ENCODE assay signal across 1 cellular context in the genomic region with DNA sequence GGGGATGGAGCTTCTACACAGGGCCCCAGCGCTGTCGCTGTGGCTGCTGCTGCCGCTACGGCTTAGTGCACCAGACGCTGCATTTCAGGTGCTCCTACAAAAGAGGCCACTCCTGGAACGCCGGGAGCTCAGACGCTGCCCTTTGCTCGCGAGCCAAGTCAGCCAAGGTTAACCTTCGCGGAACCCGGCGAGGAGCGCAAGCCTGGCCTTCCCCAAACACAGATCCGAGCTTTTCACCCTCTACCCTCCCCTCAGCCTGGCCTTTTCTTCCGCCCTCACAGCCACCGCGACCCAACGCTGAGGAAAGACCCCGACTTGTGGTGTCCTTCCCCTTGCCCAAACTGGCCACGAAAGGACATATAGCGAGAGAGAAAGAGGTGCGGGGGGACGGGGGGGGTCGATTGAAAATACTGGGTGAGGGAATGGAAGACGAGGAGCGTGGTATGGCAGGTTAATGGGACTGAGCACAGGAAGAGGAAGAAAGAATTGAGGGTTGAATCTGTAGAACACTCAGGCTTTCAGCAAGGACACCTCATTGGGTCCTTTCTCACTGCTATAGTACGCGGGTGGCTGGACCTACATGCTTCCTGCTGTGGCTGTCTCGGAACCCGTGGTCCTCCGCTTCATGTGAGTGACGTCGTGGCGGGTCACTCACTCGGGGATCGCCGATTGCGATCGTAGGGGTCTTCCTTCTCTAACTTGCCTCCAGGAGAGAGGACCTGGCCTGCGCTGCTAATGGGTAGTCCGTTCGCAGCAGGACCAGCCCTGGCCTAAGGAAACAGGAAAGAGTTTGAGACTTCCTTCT.
A peak's percentile ranks its signal among the peaks of the same experiment; 100 is the strongest.
TF ChIP-seq lines count a peak whose summit lies in the region.

A gene (plus strand): TSS at position 583 of the 805 bp plus-strand sequence. CDS start 8,460 bp downstream, outside the sequence.
A gene (minus strand): TSS at position 242 of the 805 bp plus-strand sequence. CDS start 7,249 bp downstream, outside the sequence.

TF ChIP-seq in K562, 482 proteins besides CTCF, POLR2A, EP300 and RAD21 (continued from another document and continues in another):
- TF ChIP-seq, protein P1, sequence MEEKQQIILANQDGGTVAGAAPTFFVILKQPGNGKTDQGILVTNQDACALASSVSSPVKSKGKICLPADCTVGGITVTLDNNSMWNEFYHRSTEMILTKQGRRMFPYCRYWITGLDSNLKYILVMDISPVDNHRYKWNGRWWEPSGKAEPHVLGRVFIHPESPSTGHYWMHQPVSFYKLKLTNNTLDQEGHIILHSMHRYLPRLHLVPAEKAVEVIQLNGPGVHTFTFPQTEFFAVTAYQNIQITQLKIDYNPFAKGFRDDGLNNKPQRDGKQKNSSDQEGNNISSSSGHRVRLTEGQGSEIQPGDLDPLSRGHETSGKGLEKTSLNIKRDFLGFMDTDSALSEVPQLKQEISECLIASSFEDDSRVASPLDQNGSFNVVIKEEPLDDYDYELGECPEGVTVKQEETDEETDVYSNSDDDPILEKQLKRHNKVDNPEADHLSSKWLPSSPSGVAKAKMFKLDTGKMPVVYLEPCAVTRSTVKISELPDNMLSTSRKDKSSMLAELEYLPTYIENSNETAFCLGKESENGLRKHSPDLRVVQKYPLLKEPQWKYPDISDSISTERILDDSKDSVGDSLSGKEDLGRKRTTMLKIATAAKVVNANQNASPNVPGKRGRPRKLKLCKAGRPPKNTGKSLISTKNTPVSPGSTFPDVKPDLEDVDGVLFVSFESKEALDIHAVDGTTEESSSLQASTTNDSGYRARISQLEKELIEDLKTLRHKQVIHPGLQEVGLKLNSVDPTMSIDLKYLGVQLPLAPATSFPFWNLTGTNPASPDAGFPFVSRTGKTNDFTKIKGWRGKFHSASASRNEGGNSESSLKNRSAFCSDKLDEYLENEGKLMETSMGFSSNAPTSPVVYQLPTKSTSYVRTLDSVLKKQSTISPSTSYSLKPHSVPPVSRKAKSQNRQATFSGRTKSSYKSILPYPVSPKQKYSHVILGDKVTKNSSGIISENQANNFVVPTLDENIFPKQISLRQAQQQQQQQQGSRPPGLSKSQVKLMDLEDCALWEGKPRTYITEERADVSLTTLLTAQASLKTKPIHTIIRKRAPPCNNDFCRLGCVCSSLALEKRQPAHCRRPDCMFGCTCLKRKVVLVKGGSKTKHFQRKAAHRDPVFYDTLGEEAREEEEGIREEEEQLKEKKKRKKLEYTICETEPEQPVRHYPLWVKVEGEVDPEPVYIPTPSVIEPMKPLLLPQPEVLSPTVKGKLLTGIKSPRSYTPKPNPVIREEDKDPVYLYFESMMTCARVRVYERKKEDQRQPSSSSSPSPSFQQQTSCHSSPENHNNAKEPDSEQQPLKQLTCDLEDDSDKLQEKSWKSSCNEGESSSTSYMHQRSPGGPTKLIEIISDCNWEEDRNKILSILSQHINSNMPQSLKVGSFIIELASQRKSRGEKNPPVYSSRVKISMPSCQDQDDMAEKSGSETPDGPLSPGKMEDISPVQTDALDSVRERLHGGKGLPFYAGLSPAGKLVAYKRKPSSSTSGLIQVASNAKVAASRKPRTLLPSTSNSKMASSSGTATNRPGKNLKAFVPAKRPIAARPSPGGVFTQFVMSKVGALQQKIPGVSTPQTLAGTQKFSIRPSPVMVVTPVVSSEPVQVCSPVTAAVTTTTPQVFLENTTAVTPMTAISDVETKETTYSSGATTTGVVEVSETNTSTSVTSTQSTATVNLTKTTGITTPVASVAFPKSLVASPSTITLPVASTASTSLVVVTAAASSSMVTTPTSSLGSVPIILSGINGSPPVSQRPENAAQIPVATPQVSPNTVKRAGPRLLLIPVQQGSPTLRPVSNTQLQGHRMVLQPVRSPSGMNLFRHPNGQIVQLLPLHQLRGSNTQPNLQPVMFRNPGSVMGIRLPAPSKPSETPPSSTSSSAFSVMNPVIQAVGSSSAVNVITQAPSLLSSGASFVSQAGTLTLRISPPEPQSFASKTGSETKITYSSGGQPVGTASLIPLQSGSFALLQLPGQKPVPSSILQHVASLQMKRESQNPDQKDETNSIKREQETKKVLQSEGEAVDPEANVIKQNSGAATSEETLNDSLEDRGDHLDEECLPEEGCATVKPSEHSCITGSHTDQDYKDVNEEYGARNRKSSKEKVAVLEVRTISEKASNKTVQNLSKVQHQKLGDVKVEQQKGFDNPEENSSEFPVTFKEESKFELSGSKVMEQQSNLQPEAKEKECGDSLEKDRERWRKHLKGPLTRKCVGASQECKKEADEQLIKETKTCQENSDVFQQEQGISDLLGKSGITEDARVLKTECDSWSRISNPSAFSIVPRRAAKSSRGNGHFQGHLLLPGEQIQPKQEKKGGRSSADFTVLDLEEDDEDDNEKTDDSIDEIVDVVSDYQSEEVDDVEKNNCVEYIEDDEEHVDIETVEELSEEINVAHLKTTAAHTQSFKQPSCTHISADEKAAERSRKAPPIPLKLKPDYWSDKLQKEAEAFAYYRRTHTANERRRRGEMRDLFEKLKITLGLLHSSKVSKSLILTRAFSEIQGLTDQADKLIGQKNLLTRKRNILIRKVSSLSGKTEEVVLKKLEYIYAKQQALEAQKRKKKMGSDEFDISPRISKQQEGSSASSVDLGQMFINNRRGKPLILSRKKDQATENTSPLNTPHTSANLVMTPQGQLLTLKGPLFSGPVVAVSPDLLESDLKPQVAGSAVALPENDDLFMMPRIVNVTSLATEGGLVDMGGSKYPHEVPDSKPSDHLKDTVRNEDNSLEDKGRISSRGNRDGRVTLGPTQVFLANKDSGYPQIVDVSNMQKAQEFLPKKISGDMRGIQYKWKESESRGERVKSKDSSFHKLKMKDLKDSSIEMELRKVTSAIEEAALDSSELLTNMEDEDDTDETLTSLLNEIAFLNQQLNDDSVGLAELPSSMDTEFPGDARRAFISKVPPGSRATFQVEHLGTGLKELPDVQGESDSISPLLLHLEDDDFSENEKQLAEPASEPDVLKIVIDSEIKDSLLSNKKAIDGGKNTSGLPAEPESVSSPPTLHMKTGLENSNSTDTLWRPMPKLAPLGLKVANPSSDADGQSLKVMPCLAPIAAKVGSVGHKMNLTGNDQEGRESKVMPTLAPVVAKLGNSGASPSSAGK (IDR thresholded peaks at IDR 0.05): no peak
- TF ChIP-seq ILF3 (IDR thresholded peaks at IDR 0.05; ENCODE audit: borderline replicate concordance): no peak
- TF ChIP-seq ZNF561 (CRISPR knock-in tag; conservative IDR thresholded peaks at IDR 0.05): no peak
- TF ChIP-seq, protein P2, sequence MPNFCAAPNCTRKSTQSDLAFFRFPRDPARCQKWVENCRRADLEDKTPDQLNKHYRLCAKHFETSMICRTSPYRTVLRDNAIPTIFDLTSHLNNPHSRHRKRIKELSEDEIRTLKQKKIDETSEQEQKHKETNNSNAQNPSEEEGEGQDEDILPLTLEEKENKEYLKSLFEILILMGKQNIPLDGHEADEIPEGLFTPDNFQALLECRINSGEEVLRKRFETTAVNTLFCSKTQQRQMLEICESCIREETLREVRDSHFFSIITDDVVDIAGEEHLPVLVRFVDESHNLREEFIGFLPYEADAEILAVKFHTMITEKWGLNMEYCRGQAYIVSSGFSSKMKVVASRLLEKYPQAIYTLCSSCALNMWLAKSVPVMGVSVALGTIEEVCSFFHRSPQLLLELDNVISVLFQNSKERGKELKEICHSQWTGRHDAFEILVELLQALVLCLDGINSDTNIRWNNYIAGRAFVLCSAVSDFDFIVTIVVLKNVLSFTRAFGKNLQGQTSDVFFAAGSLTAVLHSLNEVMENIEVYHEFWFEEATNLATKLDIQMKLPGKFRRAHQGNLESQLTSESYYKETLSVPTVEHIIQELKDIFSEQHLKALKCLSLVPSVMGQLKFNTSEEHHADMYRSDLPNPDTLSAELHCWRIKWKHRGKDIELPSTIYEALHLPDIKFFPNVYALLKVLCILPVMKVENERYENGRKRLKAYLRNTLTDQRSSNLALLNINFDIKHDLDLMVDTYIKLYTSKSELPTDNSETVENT (CRISPR knock-in tag; IDR thresholded peaks at IDR 0.05): no peak
- no peak for TF ChIP-seq HMG20B (CRISPR knock-in tag; IDR thresholded peaks at IDR 0.05)
- TF ChIP-seq CHD1 (IDR thresholded peaks at IDR 0.05; ENCODE audit: low read length): no peak
- TF ChIP-seq RFX7 (CRISPR knock-in tag; IDR thresholded peaks at IDR 0.05): no peak
- TF ChIP-seq MEF2A (IDR thresholded peaks at IDR 0.05; ENCODE audit: control insufficient read depth, low read depth, low read length): no peak
- TF ChIP-seq, protein P3, sequence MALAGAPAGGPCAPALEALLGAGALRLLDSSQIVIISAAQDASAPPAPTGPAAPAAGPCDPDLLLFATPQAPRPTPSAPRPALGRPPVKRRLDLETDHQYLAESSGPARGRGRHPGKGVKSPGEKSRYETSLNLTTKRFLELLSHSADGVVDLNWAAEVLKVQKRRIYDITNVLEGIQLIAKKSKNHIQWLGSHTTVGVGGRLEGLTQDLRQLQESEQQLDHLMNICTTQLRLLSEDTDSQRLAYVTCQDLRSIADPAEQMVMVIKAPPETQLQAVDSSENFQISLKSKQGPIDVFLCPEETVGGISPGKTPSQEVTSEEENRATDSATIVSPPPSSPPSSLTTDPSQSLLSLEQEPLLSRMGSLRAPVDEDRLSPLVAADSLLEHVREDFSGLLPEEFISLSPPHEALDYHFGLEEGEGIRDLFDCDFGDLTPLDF (CRISPR knock-in tag; IDR thresholded peaks at IDR 0.05): no peak; the same call in 1 of the 2 replicates
- TF ChIP-seq ZNF232 (CRISPR knock-in tag; IDR thresholded peaks at IDR 0.05): 0 out of 2 replicates have a peak, but pooled peaks have one; percentile 42
- TF ChIP-seq, protein P4, sequence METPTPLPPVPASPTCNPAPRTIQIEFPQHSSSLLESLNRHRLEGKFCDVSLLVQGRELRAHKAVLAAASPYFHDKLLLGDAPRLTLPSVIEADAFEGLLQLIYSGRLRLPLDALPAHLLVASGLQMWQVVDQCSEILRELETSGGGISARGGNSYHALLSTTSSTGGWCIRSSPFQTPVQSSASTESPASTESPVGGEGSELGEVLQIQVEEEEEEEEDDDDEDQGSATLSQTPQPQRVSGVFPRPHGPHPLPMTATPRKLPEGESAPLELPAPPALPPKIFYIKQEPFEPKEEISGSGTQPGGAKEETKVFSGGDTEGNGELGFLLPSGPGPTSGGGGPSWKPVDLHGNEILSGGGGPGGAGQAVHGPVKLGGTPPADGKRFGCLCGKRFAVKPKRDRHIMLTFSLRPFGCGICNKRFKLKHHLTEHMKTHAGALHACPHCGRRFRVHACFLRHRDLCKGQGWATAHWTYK (CRISPR knock-in tag; IDR thresholded peaks at IDR 0.05): no peak; the same call in 1 of the 2 replicates
- no peak for TF ChIP-seq PCBP1 (IDR thresholded peaks at IDR 0.05; ENCODE audit: low read depth, low read length, poor library complexity, severe bottlenecking)
- TF ChIP-seq C11orf30 (IDR thresholded peaks at IDR 0.05; ENCODE audit: low read depth): peak; percentile 99
- no peak for TF ChIP-seq MCM3 (IDR thresholded peaks at IDR 0.05)
- TF ChIP-seq SPI1 (IDR thresholded peaks at IDR 0.05; ENCODE audit: borderline replicate concordance, low read depth, low read length): peak; percentile 17; the same call in 1 of the 2 replicates
- no peak for TF ChIP-seq MTA2 (IDR thresholded peaks at IDR 0.05; ENCODE audit: low read depth)
- TF ChIP-seq TBP (optimal IDR thresholded peaks at IDR 0.05; ENCODE audit: low read depth, low read length): peak; percentile 86
- peak; percentile 5 to 85; a peak in 2 of 4 replicates for TF ChIP-seq SIN3A (IDR thresholded peaks at IDR 0.05; ENCODE audit: borderline replicate concordance in 2 of 2, control insufficient read depth in 1 of 2, low read depth in 2 of 2, low read length in 2 of 2)
- TF ChIP-seq ZNF551 (CRISPR knock-in tag; IDR thresholded peaks at IDR 0.05): no peak
- no peak for TF ChIP-seq ILK (tag; IDR thresholded peaks at IDR 0.05; ENCODE audit: borderline replicate concordance, low read depth)
- peak; percentile 26; the same call in 1 of the 2 replicates for TF ChIP-seq EHMT2 (IDR thresholded peaks at IDR 0.05)
- TF ChIP-seq, protein P5, sequence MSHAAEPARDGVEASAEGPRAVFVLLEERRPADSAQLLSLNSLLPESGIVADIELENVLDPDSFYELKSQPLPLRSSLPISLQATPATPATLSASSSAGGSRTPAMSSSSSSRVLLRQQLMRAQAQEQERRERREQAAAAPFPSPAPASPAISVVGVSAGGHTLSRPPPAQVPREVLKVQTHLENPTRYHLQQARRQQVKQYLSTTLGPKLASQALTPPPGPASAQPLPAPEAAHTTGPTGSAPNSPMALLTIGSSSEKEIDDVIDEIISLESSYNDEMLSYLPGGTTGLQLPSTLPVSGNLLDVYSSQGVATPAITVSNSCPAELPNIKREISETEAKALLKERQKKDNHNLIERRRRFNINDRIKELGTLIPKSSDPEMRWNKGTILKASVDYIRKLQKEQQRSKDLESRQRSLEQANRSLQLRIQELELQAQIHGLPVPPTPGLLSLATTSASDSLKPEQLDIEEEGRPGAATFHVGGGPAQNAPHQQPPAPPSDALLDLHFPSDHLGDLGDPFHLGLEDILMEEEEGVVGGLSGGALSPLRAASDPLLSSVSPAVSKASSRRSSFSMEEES (CRISPR knock-in tag; IDR thresholded peaks at IDR 0.05): no peak
- TF ChIP-seq HDAC8 (tag; IDR thresholded peaks at IDR 0.05): no peak
- no peak for TF ChIP-seq PURB (CRISPR knock-in tag; IDR thresholded peaks at IDR 0.05; ENCODE audit: low read depth)
- 0 out of 2 replicates have a peak, but pooled peaks have one; percentile 34 for TF ChIP-seq SMARCA5 (IDR thresholded peaks at IDR 0.05)
- TF ChIP-seq ZNF507 (tag; conservative IDR thresholded peaks at IDR 0.05): no peak
- TF ChIP-seq, protein P6, sequence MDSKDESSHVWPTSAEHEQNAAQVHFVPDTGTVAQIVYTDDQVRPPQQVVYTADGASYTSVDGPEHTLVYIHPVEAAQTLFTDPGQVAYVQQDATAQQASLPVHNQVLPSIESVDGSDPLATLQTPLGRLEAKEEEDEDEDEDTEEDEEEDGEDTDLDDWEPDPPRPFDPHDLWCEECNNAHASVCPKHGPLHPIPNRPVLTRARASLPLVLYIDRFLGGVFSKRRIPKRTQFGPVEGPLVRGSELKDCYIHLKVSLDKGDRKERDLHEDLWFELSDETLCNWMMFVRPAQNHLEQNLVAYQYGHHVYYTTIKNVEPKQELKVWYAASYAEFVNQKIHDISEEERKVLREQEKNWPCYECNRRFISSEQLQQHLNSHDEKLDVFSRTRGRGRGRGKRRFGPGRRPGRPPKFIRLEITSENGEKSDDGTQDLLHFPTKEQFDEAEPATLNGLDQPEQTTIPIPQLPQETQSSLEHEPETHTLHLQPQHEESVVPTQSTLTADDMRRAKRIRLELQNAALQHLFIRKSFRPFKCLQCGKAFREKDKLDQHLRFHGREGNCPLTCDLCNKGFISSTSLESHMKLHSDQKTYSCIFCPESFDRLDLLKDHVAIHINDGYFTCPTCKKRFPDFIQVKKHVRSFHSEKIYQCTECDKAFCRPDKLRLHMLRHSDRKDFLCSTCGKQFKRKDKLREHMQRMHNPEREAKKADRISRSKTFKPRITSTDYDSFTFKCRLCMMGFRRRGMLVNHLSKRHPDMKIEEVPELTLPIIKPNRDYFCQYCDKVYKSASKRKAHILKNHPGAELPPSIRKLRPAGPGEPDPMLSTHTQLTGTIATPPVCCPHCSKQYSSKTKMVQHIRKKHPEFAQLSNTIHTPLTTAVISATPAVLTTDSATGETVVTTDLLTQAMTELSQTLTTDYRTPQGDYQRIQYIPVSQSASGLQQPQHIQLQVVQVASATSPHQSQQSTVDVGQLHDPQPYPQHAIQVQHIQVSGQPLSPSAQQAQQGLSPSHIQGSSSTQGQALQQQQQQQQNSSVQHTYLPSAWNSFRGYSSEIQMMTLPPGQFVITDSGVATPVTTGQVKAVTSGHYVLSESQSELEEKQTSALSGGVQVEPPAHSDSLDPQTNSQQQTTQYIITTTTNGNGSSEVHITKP (IDR thresholded peaks at IDR 0.05; ENCODE audit: partially characterized antibody): peak; percentile 37
- no peak for TF ChIP-seq ZC3H8 (IDR thresholded peaks at IDR 0.05)
